Comparison of ENCODE assay signal across 8 cellular contexts in the genomic region with DNA sequence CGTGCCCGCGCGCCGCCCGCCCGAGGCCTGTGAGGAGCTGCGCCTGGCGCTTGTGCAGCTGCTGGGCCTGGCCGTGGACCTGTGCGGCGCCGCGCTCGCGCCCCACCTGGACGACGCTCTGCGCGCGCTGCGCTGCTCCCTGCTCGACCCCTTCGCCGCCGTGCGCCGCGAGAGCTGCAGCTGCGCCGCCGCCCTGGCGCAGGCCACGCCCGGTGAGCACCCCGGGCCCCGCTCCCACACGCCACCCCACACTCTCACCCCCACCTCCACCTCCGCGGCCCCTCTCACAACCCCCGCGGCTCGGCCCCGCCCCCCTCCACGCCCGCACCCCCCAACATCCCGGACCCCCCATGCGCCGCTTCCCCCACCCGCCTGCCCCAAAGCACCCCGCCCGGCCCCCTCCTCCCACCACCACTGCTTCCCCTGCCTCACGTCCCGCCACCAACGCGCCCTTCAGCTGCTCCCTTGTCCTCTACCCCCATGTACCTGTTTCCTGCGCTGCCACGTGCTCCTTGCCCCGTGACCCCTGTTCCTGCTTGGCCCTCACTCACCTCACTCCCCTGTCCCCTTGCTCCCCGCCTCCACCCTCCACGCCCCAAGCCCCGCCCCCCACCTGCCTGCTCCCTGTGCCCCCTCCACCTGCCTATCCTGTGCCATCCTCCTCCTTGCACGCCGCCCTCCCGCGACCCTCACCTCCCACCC. TPM values are rescaled to one million over a fixed set of nuclear protein-coding genes. Genes with fewer than 3 reads are reported as not detected.
A peak's percentile ranks its signal among the peaks of the same experiment; 100 is the strongest.
DNase-seq lines count a peak whose midpoint lies in the region; ATAC-seq and TF ChIP-seq lines count a peak whose summit lies in the region.

TSS of gene PRKAR1B (minus strand) at position 178 of the 702 bp plus-strand sequence. CDS start 15,776 bp downstream, outside the sequence.

- H3K9me3 Mint-ChIP-seq in activated CD4-positive, alpha-beta T cell treated with anti-CD3 and anti-CD28 coated beads, Interleukin-2, amount 10 ng/mL, durations not matched to agents 7 days and 5 days = peaks cover 27% of the 10 kb centered on the region
- H3K9me3 Mint-ChIP-seq in endothelial cell (ENCODE audit: unreplicated experiment) = no peaks in the 10 kb centered on the region

- H3K27me3 Mint-ChIP-seq in activated CD4-positive, alpha-beta T cell treated with anti-CD3 and anti-CD28 coated beads, Interleukin-2, amount 10 ng/mL, durations not matched to agents 7 days and 5 days = no peaks in the 10 kb centered on the region
- H3K27me3 Mint-ChIP-seq in endothelial cell (ENCODE audit: unreplicated experiment) = peaks cover 22% of the 10 kb centered on the region

- DNase-seq in GM03348 (ENCODE audit: low spot score) (peak; percentile 72), HuH-7.5 (ENCODE audit: low spot score) (peak; percentile 73), endothelial cell (ENCODE audit: low spot score) (no peak), substantia nigra (lab: John Stamatoyannopoulos, UW) (peak in 1 of 49 donors; percentile 81), foreskin melanocyte (no peak)
- DNase-seq in activated CD4-positive, alpha-beta T cell treated with anti-CD3 and anti-CD28 coated beads, Interleukin-2, amount 10 ng/mL, durations not matched to agents 7 days and 5 days = peak; percentile 44

- peak within 1 kb of the TSS; percentile 81 for H3K4me3 Mint-ChIP-seq in activated CD4-positive, alpha-beta T cell treated with anti-CD3 and anti-CD28 coated beads, Interleukin-2, amount 10 ng/mL, durations not matched to agents 7 days and 5 days
- peak within 1 kb of the TSS; percentile 96 for H3K4me3 Mint-ChIP-seq in endothelial cell (ENCODE audit: unreplicated experiment)

- H3K27ac Mint-ChIP-seq in activated CD4-positive, alpha-beta T cell treated with anti-CD3 and anti-CD28 coated beads, Interleukin-2, amount 10 ng/mL, durations not matched to agents 7 days and 5 days = peak within 1 kb of the TSS; percentile 89
- peak within 1 kb of the TSS; percentile 84 for H3K27ac Mint-ChIP-seq in endothelial cell (ENCODE audit: unreplicated experiment)

- H3K27ac ChIP-seq in muscle layer of colon (ENCODE audit: low read depth, low read length) (peak within 1 kb of the TSS; percentile 76), substantia nigra (ENCODE audit: low read depth, low read length, poor library complexity, severe bottlenecking) (peak within 1 kb of the TSS; percentile 73)

- POLR2A ChIA-PET in activated CD4-positive, alpha-beta T cell treated with anti-CD3 and anti-CD28 coated beads, Interleukin-2, amount 10 ng/mL, durations not matched to agents 7 days and 5 days (lab: Charles Lee) = no interaction called here

- H3K4me3 ChIP-seq in muscle layer of colon (ENCODE audit: low read depth in 1 of 2, low read length in 2 of 2) = peak within 1 kb of the TSS; percentile 58 to 82

- no peaks in the 10 kb centered on the region for H3K27me3 ChIP-seq in muscle layer of colon (ENCODE audit: control insufficient read depth in 1 of 2, insufficient read depth in 2 of 2, low read length in 2 of 2)

- H3K4me1 ChIP-seq in muscle layer of colon (ENCODE audit: insufficient read depth, low read length) = peaks cover 21% of the 10 kb centered on the region

- peaks cover 42% of the 10 kb centered on the region for H3K36me3 Mint-ChIP-seq in activated CD4-positive, alpha-beta T cell treated with anti-CD3 and anti-CD28 coated beads, Interleukin-2, amount 10 ng/mL, durations not matched to agents 7 days and 5 days (ENCODE audit: low read depth)
- peaks cover 34% of the 10 kb centered on the region for H3K36me3 Mint-ChIP-seq in endothelial cell (ENCODE audit: low read depth, unreplicated experiment)

- H3K9ac ChIP-seq in muscle layer of colon (ENCODE audit: low read length) = peak within 1 kb of the TSS; percentile 50

- peaks cover 9% of the 10 kb centered on the region for H3K36me3 ChIP-seq in muscle layer of colon (ENCODE audit: insufficient read depth, low read length)

- no peak for TF ChIP-seq CTCF in endothelial cell (IDR thresholded peaks at IDR 0.05; ENCODE audit: unreplicated experiment)

- H3K4me1 Mint-ChIP-seq in activated CD4-positive, alpha-beta T cell treated with anti-CD3 and anti-CD28 coated beads, Interleukin-2, amount 10 ng/mL, durations not matched to agents 7 days and 5 days = peaks cover 35% of the 10 kb centered on the region
- H3K4me1 Mint-ChIP-seq in endothelial cell (ENCODE audit: unreplicated experiment) = peaks cover 12% of the 10 kb centered on the region

- H3K9me3 ChIP-seq in muscle layer of colon (ENCODE audit: low read length) = no peaks in the 10 kb centered on the region

- peak; percentile 21 for ATAC-seq in GM21576 (IDR thresholded peaks at IDR 0.05; ENCODE audit: unreplicated experiment)

- CTCF ChIA-PET in activated CD4-positive, alpha-beta T cell treated with anti-CD3 and anti-CD28 coated beads, Interleukin-2, amount 10 ng/mL, durations not matched to agents 7 days and 5 days (lab: Charles Lee) = interaction anchor here (0.6 to 1.0 kb wide), 2 partner anchors 134 to 224 kb away, joined by 3 to 4 read pairs; no protein-coding TSS in a partner anchor

RNA-seq across cellular contexts. Expression of gene PRKAR1B, which starts in this region (rescaled TPM):
- total RNA-seq in activated CD4-positive, alpha-beta T cell treated with anti-CD3 and anti-CD28 coated beads, Interleukin-2, amount 10 ng/mL, durations not matched to agents 7 days and 5 days = 10 to 100 TPM; 29.8 to 32.5 TPM
- total RNA-seq in endothelial cell (ENCODE audit: unreplicated experiment) = 21.7 TPM

Comparison
In these comparisons a context has a peak if more than half of its experiments do, and no peak if none do; other contexts are left out.
1. DNase-seq: peak in GM03348 (single experiment), HuH-7.5 (single experiment) and activated CD4-positive, alpha-beta T cell treated with anti-CD3 and anti-CD28 coated beads, Interleukin-2, amount 10 ng/mL, durations not matched to agents 7 days and 5 days (single experiment); none in endothelial cell (single experiment) and foreskin melanocyte (single experiment).